1 cellular context compared by ENCODE assay signal in the genomic region with DNA sequence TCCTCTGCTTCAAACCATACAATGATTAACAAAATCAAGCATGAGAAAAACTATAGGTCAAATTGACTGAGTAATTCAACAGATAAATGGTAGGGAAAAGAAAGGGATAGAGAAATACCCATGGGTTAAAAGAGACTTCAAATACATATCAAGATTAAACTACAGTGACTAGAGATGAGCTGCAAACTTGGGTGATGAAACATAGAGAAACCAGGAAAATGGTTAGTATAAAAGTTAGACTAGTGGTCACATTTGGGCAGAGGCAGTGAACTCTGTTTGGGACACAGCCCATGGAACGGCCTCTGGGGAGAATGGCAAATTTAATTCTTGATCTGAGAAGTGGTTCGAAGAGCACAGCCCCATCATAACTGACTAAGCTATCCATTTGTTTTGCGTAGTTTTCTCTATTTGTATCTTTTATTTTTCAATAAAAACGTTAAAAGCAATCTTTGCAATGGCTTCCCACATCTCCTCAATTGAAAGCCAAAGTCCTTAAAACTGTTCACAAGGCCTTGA.
TF ChIP-seq lines count a peak whose summit lies in the region.

No MANE protein-coding gene starts in this region.

TF ChIP-seq in K562, 482 proteins besides CTCF, POLR2A, EP300 and RAD21 (continues in another document):
- TF ChIP-seq, protein P1, sequence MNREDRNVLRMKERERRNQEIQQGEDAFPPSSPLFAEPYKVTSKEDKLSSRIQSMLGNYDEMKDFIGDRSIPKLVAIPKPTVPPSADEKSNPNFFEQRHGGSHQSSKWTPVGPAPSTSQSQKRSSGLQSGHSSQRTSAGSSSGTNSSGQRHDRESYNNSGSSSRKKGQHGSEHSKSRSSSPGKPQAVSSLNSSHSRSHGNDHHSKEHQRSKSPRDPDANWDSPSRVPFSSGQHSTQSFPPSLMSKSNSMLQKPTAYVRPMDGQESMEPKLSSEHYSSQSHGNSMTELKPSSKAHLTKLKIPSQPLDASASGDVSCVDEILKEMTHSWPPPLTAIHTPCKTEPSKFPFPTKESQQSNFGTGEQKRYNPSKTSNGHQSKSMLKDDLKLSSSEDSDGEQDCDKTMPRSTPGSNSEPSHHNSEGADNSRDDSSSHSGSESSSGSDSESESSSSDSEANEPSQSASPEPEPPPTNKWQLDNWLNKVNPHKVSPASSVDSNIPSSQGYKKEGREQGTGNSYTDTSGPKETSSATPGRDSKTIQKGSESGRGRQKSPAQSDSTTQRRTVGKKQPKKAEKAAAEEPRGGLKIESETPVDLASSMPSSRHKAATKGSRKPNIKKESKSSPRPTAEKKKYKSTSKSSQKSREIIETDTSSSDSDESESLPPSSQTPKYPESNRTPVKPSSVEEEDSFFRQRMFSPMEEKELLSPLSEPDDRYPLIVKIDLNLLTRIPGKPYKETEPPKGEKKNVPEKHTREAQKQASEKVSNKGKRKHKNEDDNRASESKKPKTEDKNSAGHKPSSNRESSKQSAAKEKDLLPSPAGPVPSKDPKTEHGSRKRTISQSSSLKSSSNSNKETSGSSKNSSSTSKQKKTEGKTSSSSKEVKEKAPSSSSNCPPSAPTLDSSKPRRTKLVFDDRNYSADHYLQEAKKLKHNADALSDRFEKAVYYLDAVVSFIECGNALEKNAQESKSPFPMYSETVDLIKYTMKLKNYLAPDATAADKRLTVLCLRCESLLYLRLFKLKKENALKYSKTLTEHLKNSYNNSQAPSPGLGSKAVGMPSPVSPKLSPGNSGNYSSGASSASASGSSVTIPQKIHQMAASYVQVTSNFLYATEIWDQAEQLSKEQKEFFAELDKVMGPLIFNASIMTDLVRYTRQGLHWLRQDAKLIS (CRISPR knock-in tag; IDR thresholded peaks at IDR 0.05) = no peak
- TF ChIP-seq BMI1 (IDR thresholded peaks at IDR 0.05; ENCODE audit: low read length) = no peak
- TF ChIP-seq HEY1 (CRISPR knock-in tag; IDR thresholded peaks at IDR 0.05; ENCODE audit: borderline replicate concordance) = no peak
- TF ChIP-seq EP400 (IDR thresholded peaks at IDR 0.05) = no peak
- TF ChIP-seq ZNF282 (CRISPR knock-in tag; IDR thresholded peaks at IDR 0.05) = no peak
- no peak for TF ChIP-seq EHMT2 (IDR thresholded peaks at IDR 0.05)
- TF ChIP-seq, protein P2, sequence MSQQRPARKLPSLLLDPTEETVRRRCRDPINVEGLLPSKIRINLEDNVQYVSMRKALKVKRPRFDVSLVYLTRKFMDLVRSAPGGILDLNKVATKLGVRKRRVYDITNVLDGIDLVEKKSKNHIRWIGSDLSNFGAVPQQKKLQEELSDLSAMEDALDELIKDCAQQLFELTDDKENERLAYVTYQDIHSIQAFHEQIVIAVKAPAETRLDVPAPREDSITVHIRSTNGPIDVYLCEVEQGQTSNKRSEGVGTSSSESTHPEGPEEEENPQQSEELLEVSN (IDR thresholded peaks at IDR 0.05; ENCODE audit: borderline replicate concordance in 1 of 2, extremely low read depth in 1 of 2, insufficient read depth in 1 of 2, insufficient read length in 1 of 2, low read depth in 1 of 2, low read length in 1 of 2, poor library complexity in 1 of 2, severe bottlenecking in 1 of 2) = no peak
- no peak for TF ChIP-seq YY1 (IDR thresholded peaks at IDR 0.05; ENCODE audit: borderline replicate concordance in 1 of 3, control insufficient read depth in 1 of 3, extremely low read depth in 1 of 3, insufficient read depth in 3 of 3, insufficient read length in 1 of 3, insufficient replicate concordance in 2 of 3, low read depth in 1 of 3, low read length in 2 of 3)
- TF ChIP-seq, protein P3, sequence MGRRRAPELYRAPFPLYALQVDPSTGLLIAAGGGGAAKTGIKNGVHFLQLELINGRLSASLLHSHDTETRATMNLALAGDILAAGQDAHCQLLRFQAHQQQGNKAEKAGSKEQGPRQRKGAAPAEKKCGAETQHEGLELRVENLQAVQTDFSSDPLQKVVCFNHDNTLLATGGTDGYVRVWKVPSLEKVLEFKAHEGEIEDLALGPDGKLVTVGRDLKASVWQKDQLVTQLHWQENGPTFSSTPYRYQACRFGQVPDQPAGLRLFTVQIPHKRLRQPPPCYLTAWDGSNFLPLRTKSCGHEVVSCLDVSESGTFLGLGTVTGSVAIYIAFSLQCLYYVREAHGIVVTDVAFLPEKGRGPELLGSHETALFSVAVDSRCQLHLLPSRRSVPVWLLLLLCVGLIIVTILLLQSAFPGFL (CRISPR knock-in tag; IDR thresholded peaks at IDR 0.05) = no peak
- TF ChIP-seq GTF2F1 (IDR thresholded peaks at IDR 0.05; ENCODE audit: low read depth, low read length) = no peak
- no peak for TF ChIP-seq HDAC2 (IDR thresholded peaks at IDR 0.05)
- TF ChIP-seq FOSL1 (tag; conservative IDR thresholded peaks at IDR 0.05) = 0 out of 2 replicates have a peak, but pooled peaks have one; percentile 20
- no peak for TF ChIP-seq STAT5A (IDR thresholded peaks at IDR 0.05; ENCODE audit: borderline replicate concordance, low read length)
- peak; percentile 46; the same call in 1 of the 2 replicates for TF ChIP-seq CEBPG (CRISPR knock-in tag; IDR thresholded peaks at IDR 0.05)
- peak in 1 of 2 experiments; percentile 96; a peak in 2 of 4 replicates for TF ChIP-seq CEBPG (tag; conservative IDR thresholded peaks at IDR 0.05 in 1 of 2, IDR thresholded peaks at IDR 0.05 in 1 of 2)
- no peak; the same call in 1 of the 2 replicates for TF ChIP-seq DMBX1 (CRISPR knock-in tag; IDR thresholded peaks at IDR 0.05; ENCODE audit: borderline replicate concordance)
- no peak for TF ChIP-seq SETDB1 (IDR thresholded peaks at IDR 0.05; ENCODE audit: low read length)
- TF ChIP-seq SNRNP70 (optimal IDR thresholded peaks at IDR 0.05; ENCODE audit: low read depth, low read length) = no peak
- TF ChIP-seq ZNF445 (CRISPR knock-in tag; IDR thresholded peaks at IDR 0.05; ENCODE audit: low read depth) = no peak
- TF ChIP-seq, protein P4, sequence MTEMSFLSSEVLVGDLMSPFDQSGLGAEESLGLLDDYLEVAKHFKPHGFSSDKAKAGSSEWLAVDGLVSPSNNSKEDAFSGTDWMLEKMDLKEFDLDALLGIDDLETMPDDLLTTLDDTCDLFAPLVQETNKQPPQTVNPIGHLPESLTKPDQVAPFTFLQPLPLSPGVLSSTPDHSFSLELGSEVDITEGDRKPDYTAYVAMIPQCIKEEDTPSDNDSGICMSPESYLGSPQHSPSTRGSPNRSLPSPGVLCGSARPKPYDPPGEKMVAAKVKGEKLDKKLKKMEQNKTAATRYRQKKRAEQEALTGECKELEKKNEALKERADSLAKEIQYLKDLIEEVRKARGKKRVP (CRISPR knock-in tag; IDR thresholded peaks at IDR 0.05) = 0 out of 2 replicates have a peak, but pooled peaks have one; percentile 21
- no peak for TF ChIP-seq ZNF785 (CRISPR knock-in tag; IDR thresholded peaks at IDR 0.05)
- peak; percentile 49; the same call in 1 of the 2 replicates for TF ChIP-seq CXXC5 (CRISPR knock-in tag; IDR thresholded peaks at IDR 0.05)
- TF ChIP-seq CHD4 (IDR thresholded peaks at IDR 0.05; ENCODE audit: insufficient read depth, insufficient replicate concordance, low read depth, low read length, poor library complexity, severe bottlenecking) = no peak
- no peak for TF ChIP-seq ZZZ3 (IDR thresholded peaks at IDR 0.05)
- no peak for TF ChIP-seq ESRRB (CRISPR knock-in tag; IDR thresholded peaks at IDR 0.05; ENCODE audit: borderline replicate concordance)
- no peak for TF ChIP-seq PHF20 (IDR thresholded peaks at IDR 0.05; ENCODE audit: partially characterized antibody)
- TF ChIP-seq, protein P5, sequence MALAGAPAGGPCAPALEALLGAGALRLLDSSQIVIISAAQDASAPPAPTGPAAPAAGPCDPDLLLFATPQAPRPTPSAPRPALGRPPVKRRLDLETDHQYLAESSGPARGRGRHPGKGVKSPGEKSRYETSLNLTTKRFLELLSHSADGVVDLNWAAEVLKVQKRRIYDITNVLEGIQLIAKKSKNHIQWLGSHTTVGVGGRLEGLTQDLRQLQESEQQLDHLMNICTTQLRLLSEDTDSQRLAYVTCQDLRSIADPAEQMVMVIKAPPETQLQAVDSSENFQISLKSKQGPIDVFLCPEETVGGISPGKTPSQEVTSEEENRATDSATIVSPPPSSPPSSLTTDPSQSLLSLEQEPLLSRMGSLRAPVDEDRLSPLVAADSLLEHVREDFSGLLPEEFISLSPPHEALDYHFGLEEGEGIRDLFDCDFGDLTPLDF (CRISPR knock-in tag; IDR thresholded peaks at IDR 0.05) = no peak
- TF ChIP-seq, protein P6, sequence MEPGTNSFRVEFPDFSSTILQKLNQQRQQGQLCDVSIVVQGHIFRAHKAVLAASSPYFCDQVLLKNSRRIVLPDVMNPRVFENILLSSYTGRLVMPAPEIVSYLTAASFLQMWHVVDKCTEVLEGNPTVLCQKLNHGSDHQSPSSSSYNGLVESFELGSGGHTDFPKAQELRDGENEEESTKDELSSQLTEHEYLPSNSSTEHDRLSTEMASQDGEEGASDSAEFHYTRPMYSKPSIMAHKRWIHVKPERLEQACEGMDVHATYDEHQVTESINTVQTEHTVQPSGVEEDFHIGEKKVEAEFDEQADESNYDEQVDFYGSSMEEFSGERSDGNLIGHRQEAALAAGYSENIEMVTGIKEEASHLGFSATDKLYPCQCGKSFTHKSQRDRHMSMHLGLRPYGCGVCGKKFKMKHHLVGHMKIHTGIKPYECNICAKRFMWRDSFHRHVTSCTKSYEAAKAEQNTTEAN (CRISPR knock-in tag; IDR thresholded peaks at IDR 0.05) = no peak
- TF ChIP-seq ZNF778 (CRISPR knock-in tag; IDR thresholded peaks at IDR 0.05) = no peak
- TF ChIP-seq, protein P7, sequence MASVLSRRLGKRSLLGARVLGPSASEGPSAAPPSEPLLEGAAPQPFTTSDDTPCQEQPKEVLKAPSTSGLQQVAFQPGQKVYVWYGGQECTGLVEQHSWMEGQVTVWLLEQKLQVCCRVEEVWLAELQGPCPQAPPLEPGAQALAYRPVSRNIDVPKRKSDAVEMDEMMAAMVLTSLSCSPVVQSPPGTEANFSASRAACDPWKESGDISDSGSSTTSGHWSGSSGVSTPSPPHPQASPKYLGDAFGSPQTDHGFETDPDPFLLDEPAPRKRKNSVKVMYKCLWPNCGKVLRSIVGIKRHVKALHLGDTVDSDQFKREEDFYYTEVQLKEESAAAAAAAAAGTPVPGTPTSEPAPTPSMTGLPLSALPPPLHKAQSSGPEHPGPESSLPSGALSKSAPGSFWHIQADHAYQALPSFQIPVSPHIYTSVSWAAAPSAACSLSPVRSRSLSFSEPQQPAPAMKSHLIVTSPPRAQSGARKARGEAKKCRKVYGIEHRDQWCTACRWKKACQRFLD (CRISPR knock-in tag; IDR thresholded peaks at IDR 0.05) = no peak
- TF ChIP-seq ZNF584 (CRISPR knock-in tag; IDR thresholded peaks at IDR 0.05; ENCODE audit: low read depth) = peak; percentile 81; the same call in 1 of the 2 replicates
- no peak for TF ChIP-seq ZNF695 (CRISPR knock-in tag; IDR thresholded peaks at IDR 0.05)
- peak; percentile 56; the same call in 1 of the 2 replicates for TF ChIP-seq SMAD4 (CRISPR knock-in tag; conservative IDR thresholded peaks at IDR 0.05)
- TF ChIP-seq POLR2H (tag; IDR thresholded peaks at IDR 0.05; ENCODE audit: low read depth) = peak; percentile 70
- TF ChIP-seq, protein P8, sequence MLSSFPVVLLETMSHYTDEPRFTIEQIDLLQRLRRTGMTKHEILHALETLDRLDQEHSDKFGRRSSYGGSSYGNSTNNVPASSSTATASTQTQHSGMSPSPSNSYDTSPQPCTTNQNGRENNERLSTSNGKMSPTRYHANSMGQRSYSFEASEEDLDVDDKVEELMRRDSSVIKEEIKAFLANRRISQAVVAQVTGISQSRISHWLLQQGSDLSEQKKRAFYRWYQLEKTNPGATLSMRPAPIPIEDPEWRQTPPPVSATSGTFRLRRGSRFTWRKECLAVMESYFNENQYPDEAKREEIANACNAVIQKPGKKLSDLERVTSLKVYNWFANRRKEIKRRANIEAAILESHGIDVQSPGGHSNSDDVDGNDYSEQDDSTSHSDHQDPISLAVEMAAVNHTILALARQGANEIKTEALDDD (IDR thresholded peaks at IDR 0.05) = peak; percentile 75; the same call in 1 of the 2 replicates
- TF ChIP-seq, protein P9, sequence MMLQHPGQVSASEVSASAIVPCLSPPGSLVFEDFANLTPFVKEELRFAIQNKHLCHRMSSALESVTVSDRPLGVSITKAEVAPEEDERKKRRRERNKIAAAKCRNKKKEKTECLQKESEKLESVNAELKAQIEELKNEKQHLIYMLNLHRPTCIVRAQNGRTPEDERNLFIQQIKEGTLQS (IDR thresholded peaks at IDR 0.05) = peak; percentile 42; the same call in 1 of the 2 replicates
- TF ChIP-seq, protein P9 (CRISPR knock-in tag; conservative IDR thresholded peaks at IDR 0.05) = no peak
- TF ChIP-seq, protein P10, sequence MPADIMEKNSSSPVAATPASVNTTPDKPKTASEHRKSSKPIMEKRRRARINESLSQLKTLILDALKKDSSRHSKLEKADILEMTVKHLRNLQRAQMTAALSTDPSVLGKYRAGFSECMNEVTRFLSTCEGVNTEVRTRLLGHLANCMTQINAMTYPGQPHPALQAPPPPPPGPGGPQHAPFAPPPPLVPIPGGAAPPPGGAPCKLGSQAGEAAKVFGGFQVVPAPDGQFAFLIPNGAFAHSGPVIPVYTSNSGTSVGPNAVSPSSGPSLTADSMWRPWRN (IDR thresholded peaks at IDR 0.05; ENCODE audit: low read depth) = no peak
- no peak for TF ChIP-seq ZNF589 (CRISPR knock-in tag; IDR thresholded peaks at IDR 0.05; ENCODE audit: low read depth)
- TF ChIP-seq FOXJ3 (CRISPR knock-in tag; IDR thresholded peaks at IDR 0.05) = no peak
- TF ChIP-seq TBL1XR1 (IDR thresholded peaks at IDR 0.05; ENCODE audit: low read length in 2 of 2) = no peak
- no peak for TF ChIP-seq PURB (CRISPR knock-in tag; IDR thresholded peaks at IDR 0.05; ENCODE audit: low read depth)
- TF ChIP-seq ZNF57 (CRISPR knock-in tag; IDR thresholded peaks at IDR 0.05) = no peak
- TF ChIP-seq ZSCAN29 (IDR thresholded peaks at IDR 0.05) = no peak
- TF ChIP-seq FUS (optimal IDR thresholded peaks at IDR 0.05; ENCODE audit: low read depth, low read length) = no peak
